Comparison of ENCODE assay signal across 6 cellular contexts in genomic region chr5:142013734-142014495, GRCh38. TPM values are rescaled to one million over a fixed set of nuclear protein-coding genes. Genes with fewer than 3 reads are reported as not detected.
DNase-seq lines count a peak whose midpoint lies in the region; ATAC-seq and TF ChIP-seq lines count a peak whose summit lies in the region.

No MANE protein-coding gene starts in this region.

- H3K27ac Mint-ChIP-seq in T-helper 2 cell treated with Interferon-gamma antibody and Interleukin-4, amounts not matched to agents 5 μg/mL and 100 μg/mL, for 36 hours: peak overlapping the region; percentile 91
- peak overlapping the region; percentile 92 for H3K27ac Mint-ChIP-seq in stimulated activated effector memory CD8-positive, alpha-beta T cell treated with anti-CD3 and anti-CD28 coated beads, Interleukin-12 subunit alpha, Interleukin-12 subunit beta, amount 100 ng/mL, for 72 hours

- H3K36me3 ChIP-seq in esophagus muscularis mucosa: peaks cover 0 to 12% (median 0%) of the 10 kb centered on the region in 4 donors

- H3K27me3 Mint-ChIP-seq in T-helper 2 cell treated with Interferon-gamma antibody and Interleukin-4, amounts not matched to agents 5 μg/mL and 100 μg/mL, for 36 hours (ENCODE audit: low read depth): no peaks in the 10 kb centered on the region

- peaks cover 8 to 42% (median 29%) of the 10 kb centered on the region in 4 donors for H3K4me1 ChIP-seq in esophagus muscularis mucosa

- no peak overlapping the region for H3K4me3 ChIP-seq in esophagus muscularis mucosa

- intact Hi-C loops in esophagus muscularis mucosa (cut with DNase I): no loop called here

- TF ChIP-seq EP300 in esophagus muscularis mucosa (IDR thresholded peaks at IDR 0.05): no peak

- peaks cover 67% of the 10 kb centered on the region for H3K4me1 Mint-ChIP-seq in T-helper 2 cell treated with Interferon-gamma antibody and Interleukin-4, amounts not matched to agents 5 μg/mL and 100 μg/mL, for 36 hours (ENCODE audit: low read depth)
- peaks cover 68% of the 10 kb centered on the region for H3K4me1 Mint-ChIP-seq in stimulated activated effector memory CD8-positive, alpha-beta T cell treated with anti-CD3 and anti-CD28 coated beads, Interleukin-12 subunit alpha, Interleukin-12 subunit beta, amount 100 ng/mL, for 72 hours

- H3K9me3 Mint-ChIP-seq in T-helper 2 cell treated with Interferon-gamma antibody and Interleukin-4, amounts not matched to agents 5 μg/mL and 100 μg/mL, for 36 hours: no peaks in the 10 kb centered on the region
- H3K9me3 Mint-ChIP-seq in stimulated activated effector memory CD8-positive, alpha-beta T cell treated with anti-CD3 and anti-CD28 coated beads, Interleukin-12 subunit alpha, Interleukin-12 subunit beta, amount 100 ng/mL, for 72 hours: no peaks in the 10 kb centered on the region

- no peak for DNase-seq in T-helper 2 cell treated with Interferon-gamma antibody and Interleukin-4, amounts not matched to agents 5 μg/mL and 100 μg/mL, for 36 hours (ENCODE audit: low spot score)
- DNase-seq in T-helper 2 cell: no peak
- DNase-seq in esophagus muscularis mucosa (ENCODE audit: extremely low spot score): peak; percentile 93
- no peak for DNase-seq in stimulated activated effector memory CD8-positive, alpha-beta T cell treated with anti-CD3 and anti-CD28 coated beads, Interleukin-12 subunit alpha, Interleukin-12 subunit beta, amount 100 ng/mL, for 72 hours (ENCODE audit: low spot score in 2 of 2)
- DNase-seq in SW 1271 (lab: John Stamatoyannopoulos, UW): no peak
- no peak for DNase-seq in cerebellar nuclear complex (lab: John Stamatoyannopoulos, UW)

- H3K27ac ChIP-seq in esophagus muscularis mucosa (replicated peaks in 1 of 4): peak overlapping the region in 3 of 4 donors; percentile 85 to 91 (median 86)

- H3K27me3 ChIP-seq in esophagus muscularis mucosa: no peaks in the 10 kb centered on the region

- ATAC-seq in stimulated activated effector memory CD8-positive, alpha-beta T cell treated with anti-CD3 and anti-CD28 coated beads, Interleukin-12 subunit alpha, Interleukin-12 subunit beta, amount 100 ng/mL, for 72 hours: no peak

- peaks cover 7% of the 10 kb centered on the region for H3K36me3 Mint-ChIP-seq in T-helper 2 cell treated with Interferon-gamma antibody and Interleukin-4, amounts not matched to agents 5 μg/mL and 100 μg/mL, for 36 hours (ENCODE audit: low read depth)
- peaks cover 45% of the 10 kb centered on the region for H3K36me3 Mint-ChIP-seq in stimulated activated effector memory CD8-positive, alpha-beta T cell treated with anti-CD3 and anti-CD28 coated beads, Interleukin-12 subunit alpha, Interleukin-12 subunit beta, amount 100 ng/mL, for 72 hours

- H3K9me3 ChIP-seq in esophagus muscularis mucosa: no peaks in the 10 kb centered on the region

- no peak for TF ChIP-seq CTCF in esophagus muscularis mucosa (IDR thresholded peaks at IDR 0.05)

- H3K4me3 Mint-ChIP-seq in T-helper 2 cell treated with Interferon-gamma antibody and Interleukin-4, amounts not matched to agents 5 μg/mL and 100 μg/mL, for 36 hours: peak overlapping the region; percentile 81
- peak overlapping the region; percentile 75 for H3K4me3 Mint-ChIP-seq in stimulated activated effector memory CD8-positive, alpha-beta T cell treated with anti-CD3 and anti-CD28 coated beads, Interleukin-12 subunit alpha, Interleukin-12 subunit beta, amount 100 ng/mL, for 72 hours

- TF ChIP-seq POLR2A in esophagus muscularis mucosa (IDR thresholded peaks at IDR 0.05; ENCODE audit: low read depth): no peak

- 90% methylated on average over 16 of the region's 16 CpGs for WGBS in esophagus muscularis mucosa

RNA-seq across cellular contexts. Expression of gene GNPDA1, which starts 1.1 kb away (rescaled TPM):
- 10 to 100 TPM; 19.5 to 52.4 (median 35.4) TPM for total RNA-seq in esophagus muscularis mucosa

RNA-seq across cellular contexts. Expression of gene RNF14, which starts 45.0 kb away (rescaled TPM):
- 10 to 100 TPM; 65.8 to 94.1 (median 72.6) TPM for total RNA-seq in esophagus muscularis mucosa

RNA-seq across cellular contexts. Expression of gene PCDH12, which starts 55.9 kb away (rescaled TPM):
- 1 to 10 TPM; 1.2 to 6.7 (median 3.5) TPM for total RNA-seq in esophagus muscularis mucosa
